In genomic region chr11:65027213-65028067, GRCh38 we compare ENCODE assay signal across 8 cellular contexts. TPM values are rescaled to one million over a fixed set of nuclear protein-coding genes. Genes with fewer than 3 reads are reported as not detected.
A peak's percentile ranks its signal among the peaks of the same experiment; 100 is the strongest.
DNase-seq lines count a peak whose midpoint lies in the region; ATAC-seq and TF ChIP-seq lines count a peak whose summit lies in the region.

TSS of gene SNX15 (plus strand) at chr11:65027439. CDS start at chr11:65027538, 99 bp downstream.

- peak within 1 kb of the TSS; percentile 66 to 83 for H3K27ac ChIP-seq in ascending aorta

- peaks cover 4 to 11% of the 10 kb centered on the region in 2 donors for H3K4me1 ChIP-seq in ascending aorta

- H3K36me3 ChIP-seq in ascending aorta, result peaks cover 10 to 17% of the 10 kb centered on the region in 2 donors

- ATAC-seq in GM18502 (IDR thresholded peaks at IDR 0.05; ENCODE audit: poor library complexity, unreplicated experiment) (peak; percentile 90), HG02970 (IDR thresholded peaks at IDR 0.05; ENCODE audit: low FRiP score, unreplicated experiment) (peak; percentile 84)

- H3K9me3 ChIP-seq in ascending aorta, result no peaks in the 10 kb centered on the region

- TF ChIP-seq CTCF in ascending aorta (IDR thresholded peaks at IDR 0.05), result peak; percentile 61 to 85 (median 78)

- H3K27me3 ChIP-seq in ascending aorta, result no peaks in the 10 kb centered on the region

- DNase-seq in NCI-H187 treated with DMSO at 0.1 percent for 48 hours (lab: John Stamatoyannopoulos, UW) (peak; percentile 75), ascending aorta (ENCODE audit: low spot score in 2 of 2) (peak; percentile 72 to 96), hepatic stellate cell (ENCODE audit: low spot score) (peak; percentile 94), renal cortical epithelial cell (ENCODE audit: low read depth) (peak; percentile 89), cortex of kidney (lab: John Stamatoyannopoulos, UW) (no peak)

- intact Hi-C loops in T-helper 2 cell treated with Interferon-gamma antibody and Interleukin-4, amounts not matched to agents 100 ng/mL and 5 ng/mL, for 36 hours (cut with micrococcal nuclease), result loop anchor here (1.0 kb wide), 7 partner anchors 13 to 110 kb away; partner anchors contain the start of genes ARL2, ATG2A, CDCA5 and PPP2R5B
- intact Hi-C loops in ascending aorta (cut with DNase I), result loop anchor here (1.0 to 5.0 kb wide), 8 partner anchors 13 to 891 kb away; partner anchors contain the start of genes ARL2, ATG2A, C11orf68 and CDCA5

- H3K4me3 ChIP-seq in ascending aorta, result peak within 1 kb of the TSS; percentile 54 to 64

RNA-seq across cellular contexts. Expression of gene SNX15, which starts in this region (rescaled TPM):
- 27.7 and 27.8 TPM in 2 replicates for total RNA-seq in T-helper 2 cell treated with Interferon-gamma antibody and Interleukin-4, amounts not matched to agents 100 ng/mL and 5 ng/mL, for 36 hours
- total RNA-seq in ascending aorta (25.1 TPM), renal cortical epithelial cell (10.4 and 13.3 TPM in 2 replicates)
